In the genomic region with DNA sequence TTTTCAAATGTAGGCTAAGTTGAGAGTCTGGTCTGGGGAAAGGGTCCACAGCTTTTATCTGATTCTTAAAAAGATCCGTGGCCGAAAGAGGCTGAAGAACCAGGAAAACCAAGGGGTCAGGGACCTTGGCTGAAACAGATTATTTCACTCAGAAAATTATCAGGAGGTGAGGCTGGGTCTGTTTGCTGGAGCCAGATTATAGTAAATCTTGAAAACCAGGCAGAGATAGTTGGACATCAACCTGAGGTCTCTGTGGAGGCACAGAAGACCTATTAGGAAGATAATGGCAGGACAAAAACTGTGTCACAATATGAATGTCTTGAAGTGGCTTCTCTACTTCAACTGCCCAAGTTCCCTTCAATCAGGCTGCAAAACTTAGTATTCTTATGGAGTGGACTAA, we compare ENCODE assay signal across 20 cellular contexts.
"Had no signal": no experiment of that assay in that cellular context is flagged by ENCODE, and none has a peak within 500 bp of the region (broad histone marks: within the 10 kb centered on the region; RNA-seq: fewer than 3 reads in every experiment).

No MANE protein-coding gene starts in this region.

- H3K27ac ChIP-seq: brain microvascular endothelial cell had no signal

- H3K4me3 ChIP-seq: right atrium auricular region, skin epidermis had no signal

- H3K9me3 Mint-ChIP-seq: activated naive CD8-positive, alpha-beta T cell treated with anti-CD3 and anti-CD28 coated beads, Interleukin-2, amount 10 ng/mL, durations not matched to agents 7 days and 5 days; central memory CD8-positive, alpha-beta T cell; mesothelial cell of epicardium had no signal

- H3K36me3 ChIP-seq: brain microvascular endothelial cell, lower lobe of right lung, right atrium auricular region, tibial nerve had no signal

- H3K27me3 Mint-ChIP-seq: central memory CD8-positive, alpha-beta T cell had no signal

- H3K9me3 ChIP-seq: lower lobe of right lung, right atrium auricular region, tibial nerve had no signal

- H3K36me3 Mint-ChIP-seq: mesothelial cell of epicardium had no signal

- H3K27ac Mint-ChIP-seq: activated naive CD8-positive, alpha-beta T cell treated with anti-CD3 and anti-CD28 coated beads, Interleukin-2, amount 10 ng/mL, durations not matched to agents 7 days and 5 days; mesothelial cell of epicardium had no signal

- H3K27me3 ChIP-seq: brain microvascular endothelial cell, right atrium auricular region, tibial nerve had no signal

- DNase-seq: activated CD4-positive, alpha-beta T cell treated with anti-CD3 and anti-CD28 coated beads for 1 hour; activated CD4-positive, alpha-beta T cell treated with anti-CD3 and anti-CD28 coated beads, Interleukin-2, amount 50 U/mL, for 48 hours; activated gamma-delta T cell treated with Interleukin-2 at 50 U/mL for 16 hours; activated naive CD8-positive, alpha-beta T cell treated with anti-CD3 and anti-CD28 coated beads, Interleukin-2, amount 10 ng/mL, durations not matched to agents 7 days and 5 days; activated T-cell treated with anti-CD3 and anti-CD28 coated beads, Interleukin-2, amount 50 U/mL, for 48 hours; brain microvascular endothelial cell; effector CD8-positive, alpha-beta T cell; foreskin melanocyte; head of caudate nucleus; posterior cingulate gyrus; stimulated activated CD4-positive, alpha-beta T cell treated with anti-CD3 and anti-CD28 coated beads, Interleukin-4, amount 100 ng/mL, for 24 hours; stimulated activated naive CD4-positive, alpha-beta T cell treated with Interleukin-2 at 50 U/mL for 16 hours; substantia nigra; T1000 had no signal
